8 cellular contexts compared by ENCODE assay signal in the genomic region with DNA sequence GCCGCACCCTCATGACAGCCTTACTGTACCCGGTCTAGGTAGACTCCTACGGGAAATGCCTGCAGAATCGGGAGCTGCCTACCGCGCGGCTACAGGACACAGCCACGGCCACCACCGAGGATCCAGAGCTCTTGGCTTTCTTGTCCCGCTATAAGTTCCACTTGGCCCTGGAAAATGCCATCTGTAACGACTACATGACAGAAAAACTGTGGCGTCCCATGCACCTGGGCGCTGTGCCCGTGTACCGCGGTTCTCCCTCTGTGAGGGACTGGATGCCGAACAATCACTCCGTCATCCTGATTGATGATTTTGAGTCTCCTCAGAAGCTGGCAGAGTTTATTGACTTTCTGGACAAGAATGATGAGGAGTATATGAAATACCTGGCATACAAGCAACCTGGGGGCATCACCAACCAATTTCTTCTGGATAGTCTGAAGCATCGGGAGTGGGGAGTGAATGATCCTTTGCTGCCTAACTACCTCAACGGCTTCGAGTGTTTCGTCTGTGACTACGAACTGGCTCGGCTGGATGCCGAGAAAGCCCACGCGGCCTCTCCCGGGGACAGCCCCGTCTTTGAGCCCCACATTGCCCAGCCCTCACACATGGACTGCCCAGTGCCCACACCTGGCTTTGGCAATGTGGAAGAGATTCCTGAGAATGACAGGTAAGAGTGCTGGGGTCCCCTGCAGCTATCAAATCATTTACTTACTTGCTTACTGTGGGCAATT. TPM values are rescaled to one million over a fixed set of nuclear protein-coding genes. Genes with fewer than 3 reads are reported as not detected.
DNase-seq lines count a peak whose midpoint lies in the region; ATAC-seq and TF ChIP-seq lines count a peak whose summit lies in the region.

No MANE protein-coding gene starts in this region.

- H3K4me1 ChIP-seq in adrenal gland (replicated peaks in 1 of 2) (peaks cover 15 to 37% of the 10 kb centered on the region in 2 donors), subcutaneous abdominal adipose tissue (ENCODE audit: control insufficient read depth in 5 of 5, insufficient read depth in 5 of 5, low read length in 5 of 5) (peaks cover 10 to 39% (median 33%) of the 10 kb centered on the region in 5 donors)

- TF ChIP-seq CTCF in HL-60 (IDR thresholded peaks at IDR 0.05; ENCODE audit: insufficient read depth, low read length), result no peak
- no peak for TF ChIP-seq CTCF in adrenal gland (IDR thresholded peaks at IDR 0.05)

- DNase-seq in HL-60 (ENCODE audit: low read depth in 1 of 2, low spot score in 1 of 2) (no peak), adrenal gland (peak in 5 of 7 donors; percentile 29 to 70 (median 35)), kidney tubule cell (ENCODE audit: low spot score) (peak; percentile 17), globus pallidus (ENCODE audit: low spot score) (no peak), ecto neural progenitor cell (ENCODE audit: low spot score) (no peak)

- no peaks in the 10 kb centered on the region for H3K27me3 ChIP-seq in HL-60 (ENCODE audit: insufficient read depth, poor library complexity, severe bottlenecking)
- no peaks in the 10 kb centered on the region for H3K27me3 ChIP-seq in adrenal gland
- H3K27me3 ChIP-seq in subcutaneous abdominal adipose tissue (ENCODE audit: control insufficient read depth in 5 of 5, insufficient read depth in 4 of 5, low read length in 5 of 5), result no peaks in the 10 kb centered on the region

- H3K9ac ChIP-seq in subcutaneous abdominal adipose tissue (ENCODE audit: low read length in 5 of 5), result peak overlapping the region; percentile 33 to 93 (median 87)

- H3K4me3 ChIP-seq in GM08714 (ENCODE audit: low read length) (peak overlapping the region; percentile 89), HL-60 (replicated peaks; ENCODE audit: insufficient read depth, low read length) (peak overlapping the region; percentile 78), adrenal gland (peak overlapping the region in 3 of 4 donors; percentile 48 to 90 (median 89)), subcutaneous abdominal adipose tissue (ENCODE audit: low read depth in 1 of 5, low read length in 5 of 5) (peak overlapping the region; percentile 88 to 94 (median 90))

- peak overlapping the region; percentile 88 for H3K27ac ChIP-seq in HL-60 (replicated peaks)
- peak overlapping the region in 4 of 5 donors; percentile 93 to 100 (median 96) for H3K27ac ChIP-seq in adrenal gland
- peak overlapping the region; percentile 95 for H3K27ac ChIP-seq in subcutaneous abdominal adipose tissue (ENCODE audit: low read depth, low read length)

- H3K36me3 ChIP-seq in adrenal gland (replicated peaks in 1 of 2) (peaks cover 0 to 52% of the 10 kb centered on the region in 2 donors), subcutaneous abdominal adipose tissue (ENCODE audit: control insufficient read depth in 5 of 5, insufficient read depth in 5 of 5, low read length in 5 of 5) (peaks cover 13 to 59% (median 40%) of the 10 kb centered on the region in 5 donors)

- WGBS in adrenal gland, 4 donors, result 3 to 4% (median 4%) methylated on average over 13 to 29 of the region's 29 CpGs

- no peak for ATAC-seq in HG02885 (IDR thresholded peaks at IDR 0.05; ENCODE audit: poor library complexity, unreplicated experiment)

- intact Hi-C loops in adrenal gland (cut with DNase I), result no loop called here

- TF ChIP-seq POLR2A in adrenal gland (IDR thresholded peaks at IDR 0.05), result no peak

- no peaks in the 10 kb centered on the region for H3K9me3 ChIP-seq in adrenal gland (replicated peaks in 1 of 3)
- no peaks in the 10 kb centered on the region for H3K9me3 ChIP-seq in subcutaneous abdominal adipose tissue (ENCODE audit: control insufficient read depth in 5 of 5, low read length in 5 of 5)

RNA-seq across cellular contexts. Expression of gene CHCHD1, which starts 8.5 kb away (rescaled TPM):
- 10 to 100 TPM; 31.7 to 53.1 (median 38.3) TPM for total RNA-seq in adrenal gland
- polyA plus RNA-seq in adrenal gland, result 10 to 100 TPM; 57.4 to 83.1 (median 63.2) TPM

RNA-seq across cellular contexts. Expression of gene ZSWIM8, which starts 12.1 kb away (rescaled TPM):
- total RNA-seq in adrenal gland, result 100 to 1,000 TPM in 5 of 8 donors, 10 to 100 TPM in 3; 73.5 to 197 (median 114) TPM
- 100 to 1,000 TPM in 2 of 3 donors, 10 to 100 TPM in 1; 74.4 to 714 (median 520) TPM for polyA plus RNA-seq in adrenal gland

RNA-seq across cellular contexts. Expression of gene SEC24C, which starts 29.1 kb away (rescaled TPM):
- total RNA-seq in adrenal gland, result 100 to 1,000 TPM in 2 of 8 donors, 10 to 100 TPM in 6; 61.3 to 133 (median 81.2) TPM
- 100 to 1,000 TPM in 1 of 3 donors, 10 to 100 TPM in 2; 38.4 to 109 (median 52.7) TPM for polyA plus RNA-seq in adrenal gland

RNA-seq across cellular contexts. Expression of gene NDST2, which starts 38.1 kb away (rescaled TPM):
- total RNA-seq in adrenal gland, result 10 to 100 TPM; 31.9 to 67.0 (median 41.6) TPM
- 10 to 100 TPM; 14.5 to 23.0 (median 21.9) TPM for polyA plus RNA-seq in adrenal gland

Comparison
In these comparisons a context has a peak if more than half of its experiments do, and no peak if none do; other contexts are left out.
1. DNase-seq: peak in adrenal gland (5 of 7) and kidney tubule cell (single experiment); none in HL-60 (0 of 2), globus pallidus (single experiment) and ecto neural progenitor cell (single experiment).
2. Peak in every context shown above with its lines, with median percentiles within 50 percentile points of each other: H3K4me3 ChIP-seq and H3K27ac ChIP-seq.